Comparison of ENCODE assay signal across 11 cellular contexts in the genomic region with DNA sequence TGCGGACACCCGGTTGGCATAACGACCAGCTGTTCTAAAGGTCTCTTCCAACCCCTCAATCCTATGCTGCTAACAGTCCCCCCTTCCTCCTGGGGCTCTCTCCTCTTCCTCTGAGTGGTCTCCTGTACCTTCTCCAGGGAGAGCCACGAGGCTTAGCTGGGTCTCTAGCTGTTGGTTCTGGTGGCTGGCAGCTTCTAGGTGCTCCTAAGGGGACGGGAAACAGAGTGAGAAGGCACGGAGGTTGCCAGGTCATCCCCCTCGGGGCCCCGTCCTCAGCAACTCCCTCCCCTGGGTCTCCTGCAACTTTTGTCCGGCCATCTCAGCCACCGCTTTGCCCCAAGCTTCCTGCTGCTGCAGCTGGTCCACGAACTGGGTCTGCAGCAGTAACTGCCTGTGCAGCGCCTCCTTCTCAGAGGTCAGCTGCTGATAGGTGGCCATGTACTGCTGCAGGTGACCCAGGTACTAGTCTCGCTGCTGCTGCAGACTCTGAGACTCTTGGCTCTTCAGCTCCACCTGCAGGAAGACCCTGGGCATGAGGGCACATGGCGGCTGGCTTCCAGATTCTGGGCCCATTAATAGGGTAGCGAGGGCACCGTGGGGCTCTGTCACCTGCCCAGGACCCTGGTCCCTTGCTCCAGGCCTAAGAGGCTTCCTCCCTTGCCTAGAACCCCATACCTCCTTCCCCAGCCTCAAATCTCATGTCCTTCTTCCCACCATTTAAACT. TPM values are rescaled to one million over a fixed set of nuclear protein-coding genes. Genes with fewer than 3 reads are reported as not detected.
DNase-seq lines count a peak whose midpoint lies in the region; ATAC-seq and TF ChIP-seq lines count a peak whose summit lies in the region.
"Not testable (repeated sequence)": the region's sequence is repeated elsewhere in the genome, so short reads cannot be mapped to it uniquely, and the experiment has no call there.
"Had no signal": no experiment of that assay in that cellular context is flagged by ENCODE, and none has a peak within 500 bp of the region (broad histone marks: within the 10 kb centered on the region; RNA-seq: fewer than 3 reads in every experiment).

No MANE protein-coding gene starts in this region.

- not testable (repeated sequence) for H3K4me1 ChIP-seq in body of pancreas, heart left ventricle

- TF ChIP-seq CTCF in C4-2B (conservative IDR thresholded peaks at IDR 0.05), result peak; percentile 17
- peak; percentile 42 for TF ChIP-seq CTCF in GM13976 (IDR thresholded peaks at IDR 0.05; ENCODE audit: borderline replicate concordance, control extremely low read depth, extremely low read depth, insufficient read depth, missing control alignments)
- peak; percentile 34 for TF ChIP-seq CTCF in WERI-Rb-1 (IDR thresholded peaks at IDR 0.05; ENCODE audit: low read depth, low read length)
- peak in 4 of 7 experiments; percentile 11 to 39 (median 35) for TF ChIP-seq CTCF in body of pancreas (IDR thresholded peaks at IDR 0.05)
- peak in 6 of 12 donors; percentile 6 to 37 (median 32) for TF ChIP-seq CTCF in heart left ventricle (IDR thresholded peaks at IDR 0.05)
- TF ChIP-seq CTCF in nephron progenitor cell (IDR thresholded peaks at IDR 0.05), result not testable (repeated sequence)

- H3K4me3 Mint-ChIP-seq in nephron progenitor cell; stimulated activated effector memory CD8-positive, alpha-beta T cell treated with anti-CD3 and anti-CD28 coated beads, Interleukin-12 subunit alpha, Interleukin-12 subunit beta, amount 100 ng/mL, for 72 hours: not testable (repeated sequence)

- intact Hi-C loops in body of pancreas (cut with DNase I); heart left ventricle (cut with DNase I): not testable (repeated sequence)

- 29 to 49% methylated on average over 4 to 11 of the region's 16 CpGs for WGBS in body of pancreas, 2 donors
- 40 to 80% (median 48%) methylated on average over 2 to 9 of the region's 16 CpGs for WGBS in heart left ventricle, 4 donors

- not testable (repeated sequence) for H3K9me3 Mint-ChIP-seq in nephron progenitor cell; stimulated activated effector memory CD8-positive, alpha-beta T cell treated with anti-CD3 and anti-CD28 coated beads, Interleukin-12 subunit alpha, Interleukin-12 subunit beta, amount 100 ng/mL, for 72 hours

- H3K4me3 ChIP-seq in WERI-Rb-1 (ENCODE audit: low read depth, low read length); body of pancreas; heart left ventricle: not testable (repeated sequence)

- H3K27me3 Mint-ChIP-seq in nephron progenitor cell (ENCODE audit: low read depth, poor library complexity), result not testable (repeated sequence)

- not testable (repeated sequence) for H3K27ac ChIP-seq in C4-2B, WERI-Rb-1, body of pancreas, heart left ventricle

- DNase-seq in GM13976 (ENCODE audit: low spot score), result not testable (repeated sequence)
- DNase-seq in WERI-Rb-1 (peak; percentile 75), activated T-cell treated with anti-CD3 and anti-CD28 coated beads for 48 hours (ENCODE audit: low read depth) (peak; percentile 27), body of pancreas (peak; percentile 62 to 82 (median 69)), heart left ventricle (peak in 3 of 5 donors; percentile 25 to 68 (median 34)), nephron progenitor cell (peak; percentile 41)
- DNase-seq in stimulated activated effector memory CD8-positive, alpha-beta T cell treated with anti-CD3 and anti-CD28 coated beads, Interleukin-12 subunit alpha, Interleukin-12 subunit beta, amount 100 ng/mL, for 72 hours (ENCODE audit: low spot score in 2 of 2), result peak; percentile 26 to 73

- not testable (repeated sequence) for H3K27ac Mint-ChIP-seq in nephron progenitor cell; stimulated activated effector memory CD8-positive, alpha-beta T cell treated with anti-CD3 and anti-CD28 coated beads, Interleukin-12 subunit alpha, Interleukin-12 subunit beta, amount 100 ng/mL, for 72 hours

- not testable (repeated sequence) for H3K27me3 ChIP-seq in WERI-Rb-1 (ENCODE audit: insufficient read depth, low read depth, severe bottlenecking); body of pancreas; heart left ventricle

- H3K9me3 ChIP-seq in WERI-Rb-1 (ENCODE audit: severe bottlenecking); body of pancreas; heart left ventricle: not testable (repeated sequence)

- ATAC-seq in body of pancreas; heart left ventricle; stimulated activated effector memory CD8-positive, alpha-beta T cell treated with anti-CD3 and anti-CD28 coated beads, Interleukin-12 subunit alpha, Interleukin-12 subunit beta, amount 100 ng/mL, for 72 hours: not testable (repeated sequence)

- not testable (repeated sequence) for H3K36me3 ChIP-seq in WERI-Rb-1; body of pancreas (replicated peaks in 1 of 2; ENCODE audit: insufficient read depth in 1 of 2, low read depth in 2 of 2); heart left ventricle

- not testable (repeated sequence) for H3K36me3 Mint-ChIP-seq in nephron progenitor cell (ENCODE audit: low read depth); stimulated activated effector memory CD8-positive, alpha-beta T cell treated with anti-CD3 and anti-CD28 coated beads, Interleukin-12 subunit alpha, Interleukin-12 subunit beta, amount 100 ng/mL, for 72 hours

- not testable (repeated sequence) for TF ChIP-seq POLR2A in body of pancreas (IDR thresholded peaks at IDR 0.05); heart left ventricle (IDR thresholded peaks at IDR 0.05)

- H3K4me1 Mint-ChIP-seq in nephron progenitor cell; stimulated activated effector memory CD8-positive, alpha-beta T cell treated with anti-CD3 and anti-CD28 coated beads, Interleukin-12 subunit alpha, Interleukin-12 subunit beta, amount 100 ng/mL, for 72 hours: not testable (repeated sequence)

- in situ Hi-C loops in GM13976 (cut with MboI; ENCODE audit: low sequenced_read_pairs, unreplicated experiment), result not testable (repeated sequence)

RNA-seq across cellular contexts. Expression of gene GOLGA6A, which starts 9.6 kb away (rescaled TPM):
- total RNA-seq in body of pancreas, result not detected
- not detected for total RNA-seq in heart left ventricle
- not detected for polyA plus RNA-seq in heart left ventricle
- total RNA-seq: osteoblast, SK-MEL-5 had no signal
- polyA plus RNA-seq: fibroblast of lung had no signal

RNA-seq across cellular contexts. Expression of gene ISLR2, which starts 57.6 kb away (rescaled TPM):
- total RNA-seq in body of pancreas, result not detected
- total RNA-seq in heart left ventricle, result 1 to 10 TPM; 1.6 to 9.0 (median 2.9) TPM
- 1 to 10 TPM; 4.6 to 5.6 TPM for polyA plus RNA-seq in heart left ventricle
- total RNA-seq: fibroblast of lung, SK-MEL-5 had no signal
- polyA plus RNA-seq: fibroblast of lung had no signal
